Comparison of ENCODE assay signal across 13 cellular contexts in genomic region chr7:143389316-143390097, GRCh38. TPM values are rescaled to one million over a fixed set of nuclear protein-coding genes. Genes with fewer than 3 reads are reported as not detected.
A peak's percentile ranks its signal among the peaks of the same experiment; 100 is the strongest.
DNase-seq lines count a peak whose midpoint lies in the region; ATAC-seq and TF ChIP-seq lines count a peak whose summit lies in the region.
"Had no signal": no experiment of that assay in that cellular context is flagged by ENCODE, and none has a peak within 500 bp of the region (broad histone marks: within the 10 kb centered on the region; RNA-seq: fewer than 3 reads in every experiment).

No MANE protein-coding gene starts in this region.

- peaks cover 31% of the 10 kb centered on the region for H3K36me3 Mint-ChIP-seq in activated CD4-positive, alpha-beta T cell treated with anti-CD3 and anti-CD28 coated beads, Interleukin-2, amount 10 ng/mL, durations not matched to agents 7 days and 5 days (ENCODE audit: low read depth)
- peaks cover 16% of the 10 kb centered on the region for H3K36me3 Mint-ChIP-seq in activated CD4-positive, alpha-beta memory T cell treated with anti-CD3 and anti-CD28 coated beads for 36 hours

- H3K4me1 Mint-ChIP-seq in activated CD4-positive, alpha-beta T cell treated with anti-CD3 and anti-CD28 coated beads, Interleukin-2, amount 10 ng/mL, durations not matched to agents 7 days and 5 days = peaks cover 22% of the 10 kb centered on the region
- H3K4me1 Mint-ChIP-seq in activated CD4-positive, alpha-beta memory T cell treated with anti-CD3 and anti-CD28 coated beads for 36 hours (ENCODE audit: low read depth) = peaks cover 16% of the 10 kb centered on the region

- H3K27ac ChIP-seq in esophagus (ENCODE audit: low read depth in 2 of 2, low read length in 1 of 2) = peak overlapping the region; percentile 16 to 27
- peak overlapping the region; percentile 91 for H3K27ac ChIP-seq in stomach smooth muscle (ENCODE audit: low read length)
- no peak overlapping the region for H3K27ac ChIP-seq in colonic mucosa

- no peaks in the 10 kb centered on the region for H3K27me3 Mint-ChIP-seq in activated CD4-positive, alpha-beta T cell treated with anti-CD3 and anti-CD28 coated beads, Interleukin-2, amount 10 ng/mL, durations not matched to agents 7 days and 5 days
- no peaks in the 10 kb centered on the region for H3K27me3 Mint-ChIP-seq in activated CD4-positive, alpha-beta memory T cell treated with anti-CD3 and anti-CD28 coated beads for 36 hours

- no peak overlapping the region for H3K4me3 ChIP-seq in esophagus (ENCODE audit: low read depth in 1 of 2, low read length in 2 of 2)
- no peak overlapping the region for H3K4me3 ChIP-seq in stomach smooth muscle (ENCODE audit: low read length in 2 of 2)
- no peak overlapping the region for H3K4me3 ChIP-seq in colonic mucosa

- H3K27ac Mint-ChIP-seq in activated CD4-positive, alpha-beta T cell treated with anti-CD3 and anti-CD28 coated beads, Interleukin-2, amount 10 ng/mL, durations not matched to agents 7 days and 5 days = peak overlapping the region; percentile 22
- peak overlapping the region; percentile 64 for H3K27ac Mint-ChIP-seq in activated CD4-positive, alpha-beta memory T cell treated with anti-CD3 and anti-CD28 coated beads for 36 hours

- H3K9me3 Mint-ChIP-seq in activated CD4-positive, alpha-beta T cell treated with anti-CD3 and anti-CD28 coated beads, Interleukin-2, amount 10 ng/mL, durations not matched to agents 7 days and 5 days = no peaks in the 10 kb centered on the region
- H3K9me3 Mint-ChIP-seq in activated CD4-positive, alpha-beta memory T cell treated with anti-CD3 and anti-CD28 coated beads for 36 hours = no peaks in the 10 kb centered on the region

- H3K27me3 ChIP-seq in esophagus (ENCODE audit: control insufficient read depth in 1 of 2, insufficient read depth in 2 of 2, low read length in 2 of 2) = no peaks in the 10 kb centered on the region
- H3K27me3 ChIP-seq in stomach smooth muscle (ENCODE audit: control insufficient read depth in 1 of 2, insufficient read depth in 2 of 2, low read length in 2 of 2) = no peaks in the 10 kb centered on the region
- H3K27me3 ChIP-seq in colonic mucosa = no peaks in the 10 kb centered on the region

- POLR2A ChIA-PET in activated CD4-positive, alpha-beta T cell treated with anti-CD3 and anti-CD28 coated beads, Interleukin-2, amount 10 ng/mL, durations not matched to agents 7 days and 5 days (lab: Charles Lee) = no interaction called here
- POLR2A ChIA-PET in activated CD4-positive, alpha-beta memory T cell treated with anti-CD3 and anti-CD28 coated beads for 36 hours (lab: Charles Lee) = no interaction called here

- 78 to 84% methylated on average over 15 of the region's 15 CpGs for WGBS in esophagus, 2 donors

- H3K4me1 ChIP-seq in esophagus (ENCODE audit: control insufficient read depth in 2 of 2, insufficient read depth in 2 of 2, low read length in 1 of 2) = peaks cover 4 to 31% of the 10 kb centered on the region in 2 donors
- peaks cover 80% of the 10 kb centered on the region for H3K4me1 ChIP-seq in stomach smooth muscle (ENCODE audit: control insufficient read depth, insufficient read depth, low read length)
- H3K4me1 ChIP-seq in colonic mucosa = peaks cover 6% of the 10 kb centered on the region

- no peak for DNase-seq in activated CD4-positive, alpha-beta T cell treated with anti-CD3 and anti-CD28 coated beads, Interleukin-2, amount 10 ng/mL, durations not matched to agents 7 days and 5 days
- no peak for DNase-seq in activated CD4-positive, alpha-beta T cell treated with anti-CD3 and anti-CD28 coated beads for 1 hour
- DNase-seq in activated CD4-positive, alpha-beta memory T cell treated with anti-CD3 and anti-CD28 coated beads for 36 hours = no peak
- DNase-seq in colonic mucosa (no peak), NCI-H69 (lab: John Stamatoyannopoulos, UW) (no peak)
- DNase-seq: activated CD4-positive, CD25-positive, alpha-beta regulatory T cell treated with anti-CD3 and anti-CD28 coated beads, Interleukin-2, amount 50 U/mL, for 72 hours; amygdala; NCI-H526; SIG-M5; stimulated activated CD4-positive, alpha-beta T cell treated with anti-CD3 and anti-CD28 coated beads, Interleukin-15, amount 100 ng/mL, for 24 hours had no signal

- H3K9ac ChIP-seq in stomach smooth muscle (ENCODE audit: low read length in 2 of 2) (no peak overlapping the region), colonic mucosa (ENCODE audit: low read depth in 2 of 2, low read length in 2 of 2) (no peak overlapping the region)

- ATAC-seq in GM19328 (IDR thresholded peaks at IDR 0.05; ENCODE audit: unreplicated experiment) = no peak

- TF ChIP-seq CTCF in colonic mucosa (IDR thresholded peaks at IDR 0.05) = no peak

- H3K9me3 ChIP-seq in esophagus (ENCODE audit: control insufficient read depth in 2 of 2, insufficient read depth in 1 of 2, low read depth in 1 of 2, low read length in 1 of 2) (no peaks in the 10 kb centered on the region), stomach smooth muscle (ENCODE audit: control insufficient read depth in 2 of 2, low read length in 2 of 2) (no peaks in the 10 kb centered on the region), colonic mucosa (no peaks in the 10 kb centered on the region)

- CTCF ChIA-PET in activated CD4-positive, alpha-beta T cell treated with anti-CD3 and anti-CD28 coated beads, Interleukin-2, amount 10 ng/mL, durations not matched to agents 7 days and 5 days (lab: Charles Lee) = interaction anchor here (0.6 to 3.6 kb wide), 5 partner anchors 9 to 149 kb away, joined by 3 to 18 read pairs (median 3); partner anchors contain the start of genes EPHA1 and ZYX
- CTCF ChIA-PET in activated CD4-positive, alpha-beta memory T cell treated with anti-CD3 and anti-CD28 coated beads for 36 hours (lab: Charles Lee) = no interaction called here

- H3K36me3 ChIP-seq in esophagus (ENCODE audit: control insufficient read depth in 2 of 2, insufficient read depth in 2 of 2, low read length in 1 of 2) (peaks cover 3 to 45% of the 10 kb centered on the region in 2 donors), stomach smooth muscle (ENCODE audit: control insufficient read depth in 2 of 2, insufficient read depth in 2 of 2, low read length in 2 of 2) (peaks cover 37 to 48% of the 10 kb centered on the region in 2 donors), colonic mucosa (no peaks in the 10 kb centered on the region)

- H3K4me3 Mint-ChIP-seq in activated CD4-positive, alpha-beta T cell treated with anti-CD3 and anti-CD28 coated beads, Interleukin-2, amount 10 ng/mL, durations not matched to agents 7 days and 5 days = no peak overlapping the region
- no peak overlapping the region for H3K4me3 Mint-ChIP-seq in activated CD4-positive, alpha-beta memory T cell treated with anti-CD3 and anti-CD28 coated beads for 36 hours

- intact Hi-C loops in activated CD4-positive, alpha-beta memory T cell treated with anti-CD3 and anti-CD28 coated beads for 36 hours (cut with micrococcal nuclease) = no loop called here
- intact Hi-C loops in colonic mucosa (cut with DNase I) = loop anchor here (10.0 kb wide), 1 partner anchor 125 kb away; the partner anchor contains the start of gene GSTK1

RNA-seq across cellular contexts. Expression of gene ZYX, which starts 8.4 kb away (rescaled TPM):
- total RNA-seq in activated CD4-positive, alpha-beta T cell treated with anti-CD3 and anti-CD28 coated beads, Interleukin-2, amount 10 ng/mL, durations not matched to agents 7 days and 5 days = 100 to 1,000 TPM; 189 TPM
- 100 to 1,000 TPM; 137 to 140 TPM for total RNA-seq in activated CD4-positive, alpha-beta memory T cell treated with anti-CD3 and anti-CD28 coated beads for 36 hours
- polyA plus RNA-seq in esophagus = 10 to 100 TPM; 62.7 to 92.3 TPM
- total RNA-seq in colonic mucosa = 100 to 1,000 TPM in 1 of 2 donors, 10 to 100 TPM in 1; 54.9 to 110 TPM

RNA-seq across cellular contexts. Expression of gene EPHA1, which starts 19.1 kb away (rescaled TPM):
- 10 to 100 TPM; 10.0 to 11.4 TPM for total RNA-seq in activated CD4-positive, alpha-beta T cell treated with anti-CD3 and anti-CD28 coated beads, Interleukin-2, amount 10 ng/mL, durations not matched to agents 7 days and 5 days
- 1 to 10 TPM; 2.9 to 4.3 TPM for total RNA-seq in activated CD4-positive, alpha-beta memory T cell treated with anti-CD3 and anti-CD28 coated beads for 36 hours
- polyA plus RNA-seq in esophagus = 10 to 100 TPM; 65.6 to 74.6 TPM
- total RNA-seq in colonic mucosa = 10 to 100 TPM; 16.0 to 18.4 TPM

RNA-seq across cellular contexts. Expression of gene FAM131B, which starts 27.0 kb away (rescaled TPM):
- under 1 TPM; 0.29 to 0.30 TPM for total RNA-seq in activated CD4-positive, alpha-beta T cell treated with anti-CD3 and anti-CD28 coated beads, Interleukin-2, amount 10 ng/mL, durations not matched to agents 7 days and 5 days
- 1 to 10 TPM; 1.9 to 2.3 TPM for total RNA-seq in activated CD4-positive, alpha-beta memory T cell treated with anti-CD3 and anti-CD28 coated beads for 36 hours
- under 1 TPM; 0.16 to 0.28 TPM for polyA plus RNA-seq in esophagus
- 1 to 10 TPM in 1 of 2 donors, under 1 TPM in 1; 0.40 to 1.8 TPM for total RNA-seq in colonic mucosa

RNA-seq across cellular contexts. Expression of gene TAS2R60, which starts 53.7 kb away (rescaled TPM):
- not detected for total RNA-seq in activated CD4-positive, alpha-beta T cell treated with anti-CD3 and anti-CD28 coated beads, Interleukin-2, amount 10 ng/mL, durations not matched to agents 7 days and 5 days
- total RNA-seq in activated CD4-positive, alpha-beta memory T cell treated with anti-CD3 and anti-CD28 coated beads for 36 hours = not detected
- not detected for polyA plus RNA-seq in esophagus
- not detected for total RNA-seq in colonic mucosa
